ENCODE assay signal across 13 cellular contexts in the genomic region with DNA sequence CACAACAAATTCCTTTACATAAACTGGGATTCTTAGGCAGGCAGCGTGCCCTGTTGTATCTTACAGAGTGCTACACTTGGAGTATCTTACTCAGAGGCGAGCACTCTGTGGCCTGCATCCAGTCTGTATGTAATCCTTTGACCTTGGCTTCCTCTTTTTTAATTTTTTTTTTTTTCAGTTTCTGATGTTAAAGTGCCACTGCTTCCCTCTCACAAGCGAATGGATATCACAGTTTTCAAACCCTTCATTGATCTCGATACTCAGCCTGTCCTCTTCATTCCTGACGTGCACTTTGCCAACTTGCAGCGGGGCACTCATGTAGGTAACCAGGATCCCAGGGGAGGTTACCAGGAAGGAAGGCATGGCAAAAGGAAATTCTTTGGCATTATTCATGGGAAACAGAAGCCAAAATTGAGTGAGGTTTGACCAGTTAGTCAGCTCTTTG. TPM values are rescaled to one million over a fixed set of nuclear protein-coding genes. Genes with fewer than 3 reads are reported as not detected.
DNase-seq lines count a peak whose midpoint lies in the region; ATAC-seq, FAIRE-seq and TF ChIP-seq lines count a peak whose summit lies in the region.
"Had no signal": no experiment of that assay in that cellular context is flagged by ENCODE, and none has a peak within 500 bp of the region (broad histone marks: within the 10 kb centered on the region; RNA-seq: fewer than 3 reads in every experiment).

No MANE protein-coding gene starts in this region.

- WGBS in K562 (ENCODE audit: insufficient coverage, low coverage, missing lambda C conversion rate) = 62% methylated on average over 6 of the region's 6 CpGs

- H3K9me3 ChIP-seq in K562 (replicated peaks; ENCODE audit: control insufficient read depth, insufficient read depth, low read depth, low read length) (no peaks in the 10 kb centered on the region), left lung (no peaks in the 10 kb centered on the region)
- no peaks in the 10 kb centered on the region for H3K9me3 ChIP-seq in CD8-positive, alpha-beta T cell (ENCODE audit: low read length)

- H3K4me3 ChIP-seq in NB4 (ENCODE audit: low read depth, low read length) (no peak overlapping the region), K562 (no peak overlapping the region), left lung (no peak overlapping the region)
- H3K4me3 ChIP-seq in CD8-positive, alpha-beta T cell (ENCODE audit: low read depth, low read length) = no peak overlapping the region
- H3K4me3 ChIP-seq: cardiac muscle cell had no signal

- H3K27ac ChIP-seq in K562 (ENCODE audit: extremely low read depth, low read depth, low read length) (no peak overlapping the region), left lung (peak overlapping the region in 1 of 2 donors; percentile 45)
- H3K27ac ChIP-seq in CD8-positive, alpha-beta T cell (ENCODE audit: low read depth, low read length) = no peak overlapping the region
- H3K27ac ChIP-seq: cardiac muscle cell had no signal

- H4K20me1 ChIP-seq in K562 (replicated peaks; ENCODE audit: control insufficient read depth, insufficient read depth, low read length) = no peaks in the 10 kb centered on the region

- no peaks in the 10 kb centered on the region for H3K27me3 ChIP-seq in K562 (ENCODE audit: control insufficient read depth in 2 of 2, insufficient read depth in 2 of 2, low read length in 2 of 2)
- no peaks in the 10 kb centered on the region for H3K27me3 ChIP-seq in left lung
- no peaks in the 10 kb centered on the region for H3K27me3 ChIP-seq in CD8-positive, alpha-beta T cell (ENCODE audit: insufficient read depth, low read length)
- H3K27me3 ChIP-seq: cardiac muscle cell had no signal

- ATAC-seq in K562 (no peak), left lung (peak; percentile 78), GM18505 (IDR thresholded peaks at IDR 0.05; ENCODE audit: unreplicated experiment) (no peak)
- no peak for ATAC-seq in CD8-positive, alpha-beta T cell

- POLR2A ChIA-PET in K562 (lab: Yijun Ruan, JAX) = interaction anchor here (0.8 to 2.2 kb wide), 2 partner anchors 7 to 56 kb away, joined by 4 to 6 read pairs; no protein-coding TSS in a partner anchor
- POLR2A ChIA-PET in CD8-positive, alpha-beta T cell (lab: Charles Lee) = no interaction called here

- in situ Hi-C loops in ACHN (cut with HindIII; ENCODE audit: low pct_ligation_motif_present, low pct_unique_long_range_greater_than_20kb, low sequenced_read_pairs) = no loop called here
- in situ Hi-C loops in K562 (cut with MboI) = no loop called here

- H3K4me1 ChIP-seq in K562 (replicated peaks in 1 of 2; ENCODE audit: control insufficient read depth in 2 of 2, insufficient read depth in 2 of 2, low read length in 2 of 2) = no peaks in the 10 kb centered on the region
- H3K4me1 ChIP-seq in left lung = peaks cover 0 to 19% of the 10 kb centered on the region in 2 donors
- no peaks in the 10 kb centered on the region for H3K4me1 ChIP-seq in CD8-positive, alpha-beta T cell (ENCODE audit: insufficient read depth, low read length)

- intact Hi-C loops in K562 (cut with micrococcal nuclease) (no loop called here), left lung (cut with DNase I) (no loop called here)
- intact Hi-C loops in CD8-positive, alpha-beta T cell (cut with DNase I, micrococcal nuclease) = no loop called here

- no peak for FAIRE-seq in K562 (lab: Jason Lieb, UNC)

- TF ChIP-seq CTCF in NB4 (IDR thresholded peaks at IDR 0.05; ENCODE audit: low read depth, low read length) = no peak
- no peak for TF ChIP-seq CTCF in K562 (IDR thresholded peaks at IDR 0.05 in 2 of 3, conservative IDR thresholded peaks at IDR 0.05 in 1 of 3; ENCODE audit: insufficient read depth in 2 of 3, low read depth in 1 of 3, low read length in 3 of 3)
- TF ChIP-seq CTCF in left lung (IDR thresholded peaks at IDR 0.05) = no peak
- no peak for TF ChIP-seq CTCF in CD8-positive, alpha-beta T cell (IDR thresholded peaks at IDR 0.05)

- no peak for TF ChIP-seq EP300 in K562 (IDR thresholded peaks at IDR 0.05; ENCODE audit: low read length)

- BruUV-seq in K562 (replicated peaks; lab: Mats Ljungman, UMichigan) = no TSS peak

- H3K4me1 Mint-ChIP-seq in CD8-positive, alpha-beta T cell (ENCODE audit: low read depth) = no peaks in the 10 kb centered on the region

- no peak overlapping the region for H3K4me2 ChIP-seq in K562 (ENCODE audit: insufficient read depth, low read length)

- H3K27ac Mint-ChIP-seq in CD8-positive, alpha-beta T cell = no peak overlapping the region

- no peaks in the 10 kb centered on the region for H3K27me3 Mint-ChIP-seq in CD8-positive, alpha-beta T cell (ENCODE audit: low read depth)

- TF ChIP-seq RAD21 in K562 (CRISPR knock-in tag; conservative IDR thresholded peaks at IDR 0.05 in 1 of 2, IDR thresholded peaks at IDR 0.05 in 1 of 2) = no peak

- no peak overlapping the region for H3K4me3 Mint-ChIP-seq in CD8-positive, alpha-beta T cell

- H3K36me3 Mint-ChIP-seq in CD8-positive, alpha-beta T cell = no peaks in the 10 kb centered on the region

- no peak for TF ChIP-seq POLR2A in NB4 (IDR thresholded peaks at IDR 0.05; ENCODE audit: extremely low read depth, insufficient read length)
- TF ChIP-seq POLR2A in K562 (conservative IDR thresholded peaks at IDR 0.05) = no peak
- no peak for TF ChIP-seq POLR2A in GM18505 (IDR thresholded peaks at IDR 0.05; ENCODE audit: borderline replicate concordance, extremely low read depth, insufficient read depth, insufficient read length)

- H3K36me3 ChIP-seq in K562 (ENCODE audit: control insufficient read depth, insufficient read depth, low read length) (peaks cover 5% of the 10 kb centered on the region; the same call in 1 of the 3 replicates), left lung (no peaks in the 10 kb centered on the region)
- no peaks in the 10 kb centered on the region for H3K36me3 ChIP-seq in CD8-positive, alpha-beta T cell (ENCODE audit: insufficient read depth, low read length)
- H3K36me3 ChIP-seq: cardiac muscle cell had no signal

- CTCF ChIA-PET in K562 (lab: Yijun Ruan, JAX; ENCODE audit: low intra/inter-chr PET ratio) = no interaction called here
- CTCF ChIA-PET in CD8-positive, alpha-beta T cell (lab: Charles Lee) = interaction anchor here (1.0 to 2.4 kb wide), 3 partner anchors 8 to 81 kb away, joined by 3 to 12 read pairs (median 4); no protein-coding TSS in a partner anchor

- H3K9me3 Mint-ChIP-seq in CD8-positive, alpha-beta T cell = no peaks in the 10 kb centered on the region

- DNase-seq in ACHN (peak; percentile 96), NB4 (ENCODE audit: low read depth) (peak; percentile 48), K562 (ENCODE audit: extremely low read depth in 1 of 4, low spot score in 3 of 4) (no peak), left lung (no peak), RKO (ENCODE audit: low spot score) (no peak), NCI-H1048 (lab: John Stamatoyannopoulos, UW) (no peak)
- DNase-seq in CD8-positive, alpha-beta T cell = no peak
- DNase-seq: activated CD8-positive, alpha-beta memory T cell treated with anti-CD3 and anti-CD28 coated beads for 24 hours; mesenchymal stem cell; NCI-H2081 treated with DMSO at 0.1 percent for 48 hours; T-helper 2 cell had no signal

- no peak overlapping the region for H2AFZ ChIP-seq in K562 (ENCODE audit: low read depth, low read length)

- no peaks in the 10 kb centered on the region for H3K9me1 ChIP-seq in K562 (ENCODE audit: control insufficient read depth, insufficient read depth, low read length)

- no peaks in the 10 kb centered on the region for H3K79me2 ChIP-seq in K562 (ENCODE audit: control insufficient read depth, insufficient read depth, low read length)

- no peak overlapping the region for H3K9ac ChIP-seq in K562 (ENCODE audit: insufficient read depth in 1 of 2, low read depth in 2 of 2, low read length in 2 of 2)

RNA-seq across cellular contexts. Expression of a gene that starts 40.4 kb away (rescaled TPM):
- 15.0 and 18.7 TPM in 2 replicates for total RNA-seq in K562 (2011; cell fraction: chromatin; rRNA removed; ENCODE audit: low replicate concordance)
- total RNA-seq in K562 (2011; cell fraction: nucleolus; rRNA removed) = 7.2 and 9.7 TPM in 2 replicates
- 10.6 and 15.3 TPM in 2 replicates for total RNA-seq in K562 (2011; cell fraction: nucleoplasm; rRNA removed)
- 4.2 and 4.5 TPM in 2 replicates for total RNA-seq in K562 (2014; rRNA removed)
- 5.1 and 5.4 TPM in 2 replicates for total RNA-seq in K562 (2014; rRNA removed; fragmentation: Illumina TruSeq; extraction: Trizol)
- 3.2 and 3.4 TPM in 2 replicates for total RNA-seq in K562 (2015; rRNA removed; fragmentation: Illumina TruSeq; extraction: Trizol)
- total RNA-seq in K562 (2021) = 4.6 and 5.5 TPM in 2 replicates
- 6.1 and 6.5 TPM in 2 replicates for polyA plus RNA-seq in K562 (2011; rRNA removed)
- polyA plus RNA-seq in K562 (2011; cell fraction: cytosol; rRNA removed) = 1.2 and 3.5 TPM in 2 replicates
- polyA plus RNA-seq in K562 (2011; cell fraction: nucleus; rRNA removed) = 18.4 and 19.2 TPM in 2 replicates
- 2.1 and 7.1 TPM in 2 replicates for polyA plus RNA-seq in K562 (2012)
- polyA plus RNA-seq in K562 (2014; fragmentation: Illumina TruSeq; extraction: Trizol) = 4.4 and 5.0 TPM in 2 replicates
- 1 to 10 TPM; 1.7 to 1.9 TPM for polyA plus RNA-seq in K562 (2014; fragmentation: Nextera tagmentation; extraction: Ambion mirVana)
- polyA plus RNA-seq in K562 (2014; rRNA removed) = 4.7 and 5.8 TPM in 2 replicates
- polyA minus RNA-seq in K562 (2011; rRNA and poly(A)+ RNA removed) = 9.8 and 10.6 TPM in 2 replicates
- polyA minus RNA-seq in K562 (2011; cell fraction: cytosol; rRNA and poly(A)+ RNA removed) = 2.2 and 2.6 TPM in 2 replicates
- polyA minus RNA-seq in K562 (2011; cell fraction: nucleus; rRNA and poly(A)+ RNA removed) = 9.3 and 13.6 TPM in 2 replicates
- 1 to 10 TPM; 2.4 to 4.7 TPM for total RNA-seq in left lung
- total RNA-seq in CD8-positive, alpha-beta T cell = under 1 TPM; 0.76 to 0.86 TPM

RNA-seq across cellular contexts. Expression of a gene that starts 51.5 kb away (rescaled TPM):
- 14.2 and 14.4 TPM in 2 replicates for total RNA-seq in K562 (2011; cell fraction: chromatin; rRNA removed; ENCODE audit: low replicate concordance)
- total RNA-seq in K562 (2011; cell fraction: nucleolus; rRNA removed) = 11.3 and 12.0 TPM in 2 replicates
- total RNA-seq in K562 (2011; cell fraction: nucleoplasm; rRNA removed) = 14.4 and 15.9 TPM in 2 replicates
- total RNA-seq in K562 (2014; rRNA removed) (5.6 and 8.7 TPM in 2 replicates), K562 (2014; rRNA removed; fragmentation: Illumina TruSeq; extraction: Trizol) (6.1 and 6.5 TPM in 2 replicates), K562 (2015; rRNA removed; fragmentation: Illumina TruSeq; extraction: Trizol) (6.7 and 7.1 TPM in 2 replicates), K562 (2021) (13.1 and 13.4 TPM in 2 replicates), left lung (10 to 100 TPM; 15.7 to 23.0 TPM)
- polyA plus RNA-seq in K562 (2011; rRNA removed) (11.4 and 19.6 TPM in 2 replicates), K562 (2014; fragmentation: Illumina TruSeq; extraction: Trizol) (10.7 and 10.8 TPM in 2 replicates), K562 (2014; fragmentation: Nextera tagmentation; extraction: Ambion mirVana) (1 to 10 TPM; 2.1 to 3.0 TPM), K562 (2014; rRNA removed) (6.2 and 6.5 TPM in 2 replicates)
- 7.0 and 9.5 TPM in 2 replicates for polyA plus RNA-seq in K562 (2011; cell fraction: cytosol; rRNA removed)
- 12.5 and 13.4 TPM in 2 replicates for polyA plus RNA-seq in K562 (2011; cell fraction: nucleus; rRNA removed)
- 5.1 and 7.4 TPM in 2 replicates for polyA plus RNA-seq in K562 (2012)
- 11.9 and 14.6 TPM in 2 replicates for polyA minus RNA-seq in K562 (2011; rRNA and poly(A)+ RNA removed)
- polyA minus RNA-seq in K562 (2011; cell fraction: cytosol; rRNA and poly(A)+ RNA removed) = 7.5 and 8.1 TPM in 2 replicates
- 4.7 and 8.6 TPM in 2 replicates for polyA minus RNA-seq in K562 (2011; cell fraction: nucleus; rRNA and poly(A)+ RNA removed)
- 10 to 100 TPM; 28.6 to 30.3 TPM for total RNA-seq in CD8-positive, alpha-beta T cell

Comparison
In these comparisons a context has a peak if more than half of its experiments do, and no peak if none do; other contexts are left out.
1. DNase-seq: peak in ACHN (single experiment) and NB4 (single experiment); none in K562 (0 of 4), left lung (0 of 2), CD8-positive, alpha-beta T cell (0 of 7), RKO (single experiment) and NCI-H1048 (single experiment).